ENCODE assay signal across 11 cellular contexts in genomic region chr6:49541210-49541724, GRCh38. TPM values are rescaled to one million over a fixed set of nuclear protein-coding genes. Genes with fewer than 3 reads are reported as not detected.
DNase-seq lines count a peak whose midpoint lies in the region; TF ChIP-seq lines count a peak whose summit lies in the region.
"Had no signal": no experiment of that assay in that cellular context is flagged by ENCODE, and none has a peak within 500 bp of the region (broad histone marks: within the 10 kb centered on the region; RNA-seq: fewer than 3 reads in every experiment).

No MANE protein-coding gene starts in this region.

- no peak overlapping the region for H2AK5ac ChIP-seq in mesenchymal stem cell (ENCODE audit: low read length, severe bottlenecking)

- H3K9ac ChIP-seq in mesenchymal stem cell (ENCODE audit: low read length) = peak overlapping the region; percentile 32

- no peak overlapping the region for H2BK15ac ChIP-seq in mesenchymal stem cell (ENCODE audit: low read depth, poor library complexity, severe bottlenecking)

- H4K91ac ChIP-seq in mesenchymal stem cell (ENCODE audit: low read length) = no peak overlapping the region

- no peak overlapping the region for H4K8ac ChIP-seq in mesenchymal stem cell (ENCODE audit: low read length)

- H3K27me3 ChIP-seq in mesenchymal stem cell (ENCODE audit: control insufficient read depth in 1 of 2, insufficient read depth in 1 of 2, low read length in 2 of 2) (no peaks in the 10 kb centered on the region), uterus (no peaks in the 10 kb centered on the region)

- no peak for TF ChIP-seq CTCF in uterus (IDR thresholded peaks at IDR 0.05)

- 0% methylated on average over 1 of the region's 1 CpG for WGBS in mesenchymal stem cell

- no peaks in the 10 kb centered on the region for H3K9me3 ChIP-seq in mesenchymal stem cell (ENCODE audit: control insufficient read depth, low read length)
- H3K9me3 ChIP-seq in uterus = no peaks in the 10 kb centered on the region

- H3K4me3 ChIP-seq in mesenchymal stem cell (ENCODE audit: insufficient read depth in 1 of 2, low read depth in 1 of 2, low read length in 2 of 2) (no peak overlapping the region), uterus (no peak overlapping the region)

- in situ Hi-C loops in Caki2 (cut with HindIII; ENCODE audit: low pct_unique_long_range_greater_than_20kb, low sequenced_read_pairs) (no loop called here), KBM-7 (cut with MboI; ENCODE audit: low pct_unique_long_range_greater_than_20kb, low sequenced_read_pairs) (no loop called here)

- no peak for TF ChIP-seq POLR2A in uterus (IDR thresholded peaks at IDR 0.05)

- H3K4me2 ChIP-seq in mesenchymal stem cell (ENCODE audit: low read length, poor library complexity, severe bottlenecking) = no peak overlapping the region

- H3K18ac ChIP-seq in mesenchymal stem cell (ENCODE audit: low read depth in 1 of 2, low read length in 2 of 2) = no peak overlapping the region

- H3K4me1 ChIP-seq in mesenchymal stem cell (ENCODE audit: control insufficient read depth, insufficient read depth, low read depth, low read length) (no peaks in the 10 kb centered on the region), uterus (no peaks in the 10 kb centered on the region)

- H3K14ac ChIP-seq in mesenchymal stem cell (ENCODE audit: low read length in 2 of 2) = no peak overlapping the region

- H2BK5ac ChIP-seq in mesenchymal stem cell (ENCODE audit: low read depth, low read length, poor library complexity, severe bottlenecking) = no peak overlapping the region

- H2AFZ ChIP-seq in mesenchymal stem cell (ENCODE audit: low read depth, low read length) = no peak overlapping the region

- no peak overlapping the region for H3K4ac ChIP-seq in mesenchymal stem cell (ENCODE audit: low read depth in 1 of 2, low read length in 2 of 2)

- no peak overlapping the region for H3K27ac ChIP-seq in mesenchymal stem cell (ENCODE audit: low read length, poor library complexity, severe bottlenecking)
- no peak overlapping the region for H3K27ac ChIP-seq in uterus

- DNase-seq in Caki2 (ENCODE audit: low read depth) = peak; percentile 72
- peak; percentile 74 for DNase-seq in LoVo (ENCODE audit: low spot score)
- DNase-seq in amniotic epithelial cell (ENCODE audit: low read depth) = peak; percentile 100
- peak; percentile 90 for DNase-seq in mesenchymal stem cell
- no peak for DNase-seq in NK-92 treated with Interleukin-12 subunit alpha and Interleukin-12 subunit beta, amount 100 ng/mL, for 24 hours (lab: John Stamatoyannopoulos, UW)
- no peak for DNase-seq in activated CD4-positive, alpha-beta T cell treated with anti-CD3 and anti-CD28 coated beads, Interleukin-2, amount 50 U/mL, for 1 hour
- DNase-seq in uterus = no peak
- no peak for DNase-seq in KBM-7
- DNase-seq: activated CD4-positive, alpha-beta T cell treated with anti-CD3 and anti-CD28 coated beads, Interleukin-2, amount 10 ng/mL, durations not matched to agents 7 days and 5 days; amniotic stem cell; occipital lobe had no signal

- H2BK120ac ChIP-seq in mesenchymal stem cell (ENCODE audit: low read depth, low read length) = no peak overlapping the region

- no peak overlapping the region for H2BK12ac ChIP-seq in mesenchymal stem cell (ENCODE audit: low read length in 2 of 2)

- no peaks in the 10 kb centered on the region for H3K79me1 ChIP-seq in mesenchymal stem cell (replicated peaks; ENCODE audit: low read length, poor library complexity, severe bottlenecking)

- no peak overlapping the region for H3K23ac ChIP-seq in mesenchymal stem cell (ENCODE audit: low read length in 2 of 2)

- H3K36me3 ChIP-seq in mesenchymal stem cell (ENCODE audit: control insufficient read depth in 1 of 2, insufficient read depth in 2 of 2, low read depth in 1 of 2, low read length in 2 of 2) (no peaks in the 10 kb centered on the region), uterus (no peaks in the 10 kb centered on the region)

- intact Hi-C loops in uterus (cut with DNase I; ENCODE audit: low total_unique reads) = no loop called here

RNA-seq across cellular contexts. Expression of gene C6orf141, which starts 9.2 kb away (rescaled TPM):
- total RNA-seq in Caki2 (2014; rRNA removed; shearing (Covaris generic); ENCODE audit: low replicate concordance) = not detected in 2 replicates
- 1.9 TPM for polyA plus RNA-seq in mesenchymal stem cell (2013, experiment 1 of 2)
- polyA plus RNA-seq in mesenchymal stem cell (2013, experiment 2 of 2) = 2.0 TPM
- total RNA-seq in uterus = 10 to 100 TPM in 1 of 4 donors, 1 to 10 TPM in 2, under 1 TPM in 1; 0.88 to 18.1 (median 3.5) TPM

RNA-seq across cellular contexts. Expression of gene GLYATL3, which starts 41.5 kb away (rescaled TPM):
- not detected in 2 replicates for total RNA-seq in Caki2 (2014; rRNA removed; shearing (Covaris generic); ENCODE audit: low replicate concordance)
- not detected for polyA plus RNA-seq in mesenchymal stem cell (2013, experiment 1 of 2)
- not detected for polyA plus RNA-seq in mesenchymal stem cell (2013, experiment 2 of 2)
- total RNA-seq in uterus = not detected
- total RNA-seq: activated CD4-positive, alpha-beta T cell treated with anti-CD3 and anti-CD28 coated beads, Interleukin-2, amount 10 ng/mL, durations not matched to agents 7 days and 5 days; occipital lobe had no signal

Comparison
In these comparisons a context has a peak if more than half of its experiments do, and no peak if none do; other contexts are left out.
1. DNase-seq: peak in Caki2 (single experiment), LoVo (single experiment), amniotic epithelial cell (single experiment) and mesenchymal stem cell (single experiment); none in NK-92 treated with Interleukin-12 subunit alpha and Interleukin-12 subunit beta, amount 100 ng/mL, for 24 hours (single experiment), activated CD4-positive, alpha-beta T cell treated with anti-CD3 and anti-CD28 coated beads, Interleukin-2, amount 50 U/mL, for 1 hour (single experiment), uterus (0 of 2) and KBM-7 (single experiment).